ENCODE assay signal across 15 cellular contexts in the genomic region with DNA sequence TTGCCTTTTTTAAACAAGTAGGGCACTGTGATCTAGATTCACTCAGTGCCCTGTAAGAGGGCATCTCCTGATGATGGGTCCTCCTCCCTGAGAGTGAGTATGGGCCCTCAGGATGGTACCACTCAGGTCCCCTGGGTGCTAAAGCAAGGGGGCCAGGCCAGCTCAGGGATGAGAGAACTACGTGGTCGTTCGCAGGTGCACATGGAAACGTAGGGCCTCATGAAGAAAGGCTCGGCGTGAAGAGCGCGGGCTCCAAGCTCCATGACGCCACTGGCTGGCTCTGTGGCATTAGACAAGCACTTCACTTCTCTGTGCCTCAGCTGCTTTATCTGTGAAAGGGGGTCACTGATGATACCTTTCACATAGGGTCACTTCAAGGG. TPM values are rescaled to one million over a fixed set of nuclear protein-coding genes. Genes with fewer than 3 reads are reported as not detected.
DNase-seq lines count a peak whose midpoint lies in the region; ATAC-seq and TF ChIP-seq lines count a peak whose summit lies in the region.
"Had no signal": no experiment of that assay in that cellular context is flagged by ENCODE, and none has a peak within 500 bp of the region (broad histone marks: within the 10 kb centered on the region; RNA-seq: fewer than 3 reads in every experiment).

No MANE protein-coding gene starts in this region.

- no peaks in the 10 kb centered on the region for H3K9me2 ChIP-seq in GM23248 (ENCODE audit: insufficient read depth)

- H3F3A ChIP-seq in GM23248 (ENCODE audit: insufficient read depth) = peaks cover 52% of the 10 kb centered on the region
- H3F3A ChIP-seq in smooth muscle cell (ENCODE audit: low read depth) = peaks cover 3% of the 10 kb centered on the region

- H3K4me3 ChIP-seq in GM23248 (peak overlapping the region; percentile 7; the same call in 1 of the 2 replicates), adipocyte (ENCODE audit: low read length) (peak overlapping the region; percentile 47), smooth muscle cell (no peak overlapping the region)

- ATAC-seq in left cardiac atrium = no peak
- ATAC-seq in HG02981 (IDR thresholded peaks at IDR 0.05; ENCODE audit: unreplicated experiment) = no peak
- ATAC-seq in GM21423 (IDR thresholded peaks at IDR 0.05; ENCODE audit: unreplicated experiment) = no peak

- H3K27me3 ChIP-seq in GM23248 (replicated peaks; ENCODE audit: insufficient read depth) = no peaks in the 10 kb centered on the region
- no peaks in the 10 kb centered on the region for H3K27me3 ChIP-seq in adipocyte (replicated peaks; ENCODE audit: control insufficient read depth, insufficient read depth, low read length)
- H3K27me3 ChIP-seq in smooth muscle cell (ENCODE audit: low read depth) = no peaks in the 10 kb centered on the region

- H3K4me2 ChIP-seq in GM23248 (ENCODE audit: unreplicated experiment) = peak overlapping the region; percentile 48
- H3K4me2 ChIP-seq in smooth muscle cell = peak overlapping the region; percentile 60

- H3K9me3 ChIP-seq in GM23248 (ENCODE audit: low read depth) = no peaks in the 10 kb centered on the region
- no peaks in the 10 kb centered on the region for H3K9me3 ChIP-seq in adipocyte (ENCODE audit: control insufficient read depth, low read length)
- H3K9me3 ChIP-seq in smooth muscle cell (replicated peaks; ENCODE audit: low read depth) = no peaks in the 10 kb centered on the region

- no peak overlapping the region for H2AFZ ChIP-seq in GM23248
- no peak overlapping the region for H2AFZ ChIP-seq in smooth muscle cell (ENCODE audit: low read depth)

- in situ Hi-C loops in GM23248 (cut with MboI) = no loop called here

- H3K27ac ChIP-seq in GM23248 = peak overlapping the region; percentile 96
- H3K27ac ChIP-seq in smooth muscle cell (ENCODE audit: low read depth) = no peak overlapping the region

- peak overlapping the region; percentile 83 for H3K9ac ChIP-seq in GM23248
- peak overlapping the region; percentile 60 for H3K9ac ChIP-seq in adipocyte (ENCODE audit: low read length)
- H3K9ac ChIP-seq in smooth muscle cell (ENCODE audit: low read depth) = no peak overlapping the region

- no peak for TF ChIP-seq CTCF in smooth muscle cell (IDR thresholded peaks at IDR 0.05; ENCODE audit: borderline replicate concordance, insufficient read depth, poor library complexity, severe bottlenecking)

- H3K4me1 ChIP-seq in GM23248 (ENCODE audit: insufficient read depth) = peaks cover 27% of the 10 kb centered on the region
- H3K4me1 ChIP-seq in adipocyte (ENCODE audit: control insufficient read depth, insufficient read depth, low read length) = peaks cover 31% of the 10 kb centered on the region
- H3K4me1 ChIP-seq in smooth muscle cell (ENCODE audit: low read depth) = peaks cover 6% of the 10 kb centered on the region

- H4K20me1 ChIP-seq in GM23248 (ENCODE audit: insufficient read depth) (no peaks in the 10 kb centered on the region), smooth muscle cell (ENCODE audit: low read depth) (no peaks in the 10 kb centered on the region)

- no peak for DNase-seq in GM23248
- no peak for DNase-seq in adipocyte (ENCODE audit: low read depth)
- DNase-seq in left cardiac atrium = peak; percentile 19
- DNase-seq in smooth muscle cell (lab: John Stamatoyannopoulos, UW; ENCODE audit: unreplicated experiment) = no peak
- DNase-seq in NOMO-1 treated with DMSO at 0.1 percent for 48 hours (lab: John Stamatoyannopoulos, UW; ENCODE audit: unreplicated experiment) = no peak
- no peak for DNase-seq in NCI-H2196 treated with DMSO at 0.1 percent for 48 hours (lab: John Stamatoyannopoulos, UW; ENCODE audit: unreplicated experiment)
- DNase-seq: CD4-positive, alpha-beta T cell; effector memory CD4-positive, alpha-beta T cell; NCI-H1105 treated with DMSO at 0.1 percent for 48 hours; NCI-H510A; occipital lobe; RPMI8226; stimulated activated CD4-positive, alpha-beta T cell treated with anti-CD3 and anti-CD28 coated beads, Interleukin-1b, Interleukin-23, amount 100 ng/mL, for 48 hours had no signal

- H3K36me3 ChIP-seq in GM23248 (ENCODE audit: low read depth) = peaks cover 11% of the 10 kb centered on the region; the same call in 1 of the 2 replicates
- no peaks in the 10 kb centered on the region for H3K36me3 ChIP-seq in adipocyte (ENCODE audit: control insufficient read depth, insufficient read depth, low read length, severe bottlenecking)
- H3K36me3 ChIP-seq in smooth muscle cell (ENCODE audit: low read depth) = peaks cover 8% of the 10 kb centered on the region

- intact Hi-C loops in left cardiac atrium (cut with DNase I) = no loop called here

- peaks cover 68% of the 10 kb centered on the region for H3K79me2 ChIP-seq in GM23248 (ENCODE audit: insufficient read depth)
- H3K79me2 ChIP-seq in smooth muscle cell (ENCODE audit: low read depth) = peaks cover 4% of the 10 kb centered on the region

- WGBS in GM23248 (ENCODE audit: low coverage in 1 of 2, low lambda C conversion rate in 2 of 2, missing lambda C conversion rate in 2 of 2), 2 experiments = 86 to 92% methylated on average over 9 of the region's 9 CpGs
- 97% methylated on average over 9 of the region's 9 CpGs for WGBS in smooth muscle cell (ENCODE audit: low lambda C conversion rate)

RNA-seq across cellular contexts. Expression of a gene that starts 50.7 kb away (rescaled TPM):
- total RNA-seq in GM23248 (2014; rRNA removed; shearing (Covaris generic)) = 25.3 and 28.6 TPM in 2 replicates
- polyA plus RNA-seq in GM23248 (2016; fragmentation: Nextera tagmentation; extraction: Ambion mirVana) (17.6 and 20.5 TPM in 2 replicates), smooth muscle cell (6.0 and 11.5 TPM in 2 replicates)
- total RNA-seq in left cardiac atrium (10 to 100 TPM; 10.2 to 23.4 TPM), smooth muscle cell (6.1 TPM in 2 replicates)
